In genomic region chr2:223549215-223549614, GRCh38 we compare ENCODE assay signal across 11 cellular contexts. TPM values are rescaled to one million over a fixed set of nuclear protein-coding genes. Genes with fewer than 3 reads are reported as not detected.
A peak's percentile ranks its signal among the peaks of the same experiment; 100 is the strongest.
DNase-seq lines count a peak whose midpoint lies in the region; ATAC-seq and TF ChIP-seq lines count a peak whose summit lies in the region.
"Had no signal": no experiment of that assay in that cellular context is flagged by ENCODE, and none has a peak within 500 bp of the region (broad histone marks: within the 10 kb centered on the region; RNA-seq: fewer than 3 reads in every experiment).

No MANE protein-coding gene starts in this region.

- TF ChIP-seq CTCF in mammary epithelial cell (conservative IDR thresholded peaks at IDR 0.05 in 1 of 2, IDR thresholded peaks at IDR 0.05 in 1 of 2; ENCODE audit: extremely low read depth in 1 of 2, insufficient read depth in 1 of 2, low read depth in 1 of 2, low read length in 2 of 2) (no peak), neural progenitor cell (IDR thresholded peaks at IDR 0.05) (no peak)

- peaks cover 23% of the 10 kb centered on the region for H3K4me1 Mint-ChIP-seq in neural progenitor cell
- no peaks in the 10 kb centered on the region for H3K4me1 Mint-ChIP-seq in activated T-helper 1 cell treated with anti-CD3 and anti-CD28 coated beads, Interleukin-12 subunit alpha, Interleukin-12 subunit beta, Interleukin-2, Interleukin-4 antibody, amounts not matched to agents 30 ng/mL and 10 ng/mL and 1 ng/mL, durations not matched to agents 14 hours and 24 hours and 36 hours (ENCODE audit: low read depth)
- no peaks in the 10 kb centered on the region for H3K4me1 Mint-ChIP-seq in T-helper 17 cell

- in situ Hi-C loops in mammary epithelial cell (cut with MboI; ENCODE audit: low sequenced_read_pairs in 2 of 2), result no loop called here

- BruUV-seq in mammary epithelial cell (replicated peaks; lab: Mats Ljungman, UMichigan), result no TSS peak

- peak; percentile 94 for DNase-seq in DMS 273 (lab: John Stamatoyannopoulos, UW; ENCODE audit: unreplicated experiment)
- DNase-seq in NCI-H2081 (lab: John Stamatoyannopoulos, UW), result peak; percentile 51 to 83
- DNase-seq in mammary epithelial cell, result peak; percentile 97
- DNase-seq in neural progenitor cell (ENCODE audit: low spot score), result no peak
- DNase-seq in activated T-helper 1 cell treated with anti-CD3 and anti-CD28 coated beads, Interleukin-12 subunit alpha, Interleukin-12 subunit beta, Interleukin-2, Interleukin-4 antibody, amounts not matched to agents 30 ng/mL and 10 ng/mL and 1 ng/mL, durations not matched to agents 14 hours and 24 hours and 36 hours (ENCODE audit: low spot score), result no peak
- no peak for DNase-seq in T-helper 17 cell

- dilution Hi-C loops in mammary epithelial cell (cut with HindIII; ENCODE audit: low sequenced_read_pairs), result no loop called here

- peak overlapping the region; percentile 6 for H3K4me3 Mint-ChIP-seq in neural progenitor cell
- no peak overlapping the region for H3K4me3 Mint-ChIP-seq in activated T-helper 1 cell treated with anti-CD3 and anti-CD28 coated beads, Interleukin-12 subunit alpha, Interleukin-12 subunit beta, Interleukin-2, Interleukin-4 antibody, amounts not matched to agents 30 ng/mL and 10 ng/mL and 1 ng/mL, durations not matched to agents 14 hours and 24 hours and 36 hours
- H3K4me3 Mint-ChIP-seq in T-helper 17 cell, result no peak overlapping the region
- H3K4me3 Mint-ChIP-seq: activated naive CD8-positive, alpha-beta T cell had no signal

- CTCF ChIA-PET in mammary epithelial cell (lab: Charles Lee; ENCODE audit: low non-redundant PET), result no interaction called here

- H3K4me1 ChIP-seq in mammary epithelial cell (ENCODE audit: insufficient read depth, low read length) (peaks cover 31% of the 10 kb centered on the region), neural progenitor cell (no peaks in the 10 kb centered on the region)

- H3K27me3 ChIP-seq in mammary epithelial cell (ENCODE audit: insufficient read depth, low read length) (no peaks in the 10 kb centered on the region), neural progenitor cell (no peaks in the 10 kb centered on the region)

- H3K9ac ChIP-seq in mammary epithelial cell (ENCODE audit: insufficient read depth, low read length), result no peak overlapping the region
- H3K9ac ChIP-seq in neural progenitor cell, result no peak overlapping the region

- H3K9me3 ChIP-seq in mammary epithelial cell (replicated peaks; ENCODE audit: insufficient read depth, low read length) (no peaks in the 10 kb centered on the region), neural progenitor cell (ENCODE audit: low read depth) (no peaks in the 10 kb centered on the region), T-helper 17 cell (ENCODE audit: control insufficient read depth, low read length, poor library complexity, severe bottlenecking) (no peaks in the 10 kb centered on the region)
- H3K9me3 ChIP-seq: HAP-1 had no signal

- H4K20me1 ChIP-seq in mammary epithelial cell (ENCODE audit: insufficient read depth, low read length) (no peaks in the 10 kb centered on the region), neural progenitor cell (ENCODE audit: low read depth) (no peaks in the 10 kb centered on the region)

- peak overlapping the region; percentile 74 for H3K4me2 ChIP-seq in mammary epithelial cell (ENCODE audit: insufficient read depth, low read depth, low read length)
- no peak overlapping the region for H3K4me2 ChIP-seq in neural progenitor cell

- peaks cover 2% of the 10 kb centered on the region for H3K9me3 Mint-ChIP-seq in neural progenitor cell
- H3K9me3 Mint-ChIP-seq in activated T-helper 1 cell treated with anti-CD3 and anti-CD28 coated beads, Interleukin-12 subunit alpha, Interleukin-12 subunit beta, Interleukin-2, Interleukin-4 antibody, amounts not matched to agents 30 ng/mL and 10 ng/mL and 1 ng/mL, durations not matched to agents 14 hours and 24 hours and 36 hours, result no peaks in the 10 kb centered on the region

- H3K79me2 ChIP-seq in mammary epithelial cell (ENCODE audit: insufficient read depth, low read length) (no peaks in the 10 kb centered on the region), neural progenitor cell (ENCODE audit: low read depth) (no peaks in the 10 kb centered on the region)

- H3K27ac Mint-ChIP-seq in neural progenitor cell (no peak overlapping the region), T-helper 17 cell (no peak overlapping the region)
- no peak overlapping the region for H3K27ac Mint-ChIP-seq in activated T-helper 1 cell treated with anti-CD3 and anti-CD28 coated beads, Interleukin-12 subunit alpha, Interleukin-12 subunit beta, Interleukin-2, Interleukin-4 antibody, amounts not matched to agents 30 ng/mL and 10 ng/mL and 1 ng/mL, durations not matched to agents 14 hours and 24 hours and 36 hours
- H3K27ac Mint-ChIP-seq: activated naive CD8-positive, alpha-beta T cell had no signal

- no peak for ATAC-seq in T-helper 17 cell
- no peak for ATAC-seq in GM21526 (IDR thresholded peaks at IDR 0.05; ENCODE audit: low FRiP score, unreplicated experiment)
- ATAC-seq in activated CD4-positive, CD25-positive, alpha-beta regulatory T cell treated with anti-CD3 and anti-CD28 coated beads, Interleukin-2, amount 50 U/mL, for 24 hours, result no peak

- H3F3A ChIP-seq in neural progenitor cell (ENCODE audit: low read depth), result no peaks in the 10 kb centered on the region

- WGBS in mammary epithelial cell (ENCODE audit: low coverage, missing lambda C conversion rate), result 2% methylated on average over 8 of the region's 8 CpGs

- H3K36me3 Mint-ChIP-seq in neural progenitor cell, result no peaks in the 10 kb centered on the region
- H3K36me3 Mint-ChIP-seq in activated T-helper 1 cell treated with anti-CD3 and anti-CD28 coated beads, Interleukin-12 subunit alpha, Interleukin-12 subunit beta, Interleukin-2, Interleukin-4 antibody, amounts not matched to agents 30 ng/mL and 10 ng/mL and 1 ng/mL, durations not matched to agents 14 hours and 24 hours and 36 hours (ENCODE audit: low read depth), result no peaks in the 10 kb centered on the region
- no peaks in the 10 kb centered on the region for H3K36me3 Mint-ChIP-seq in T-helper 17 cell (ENCODE audit: low read depth)
- H3K36me3 Mint-ChIP-seq: activated naive CD8-positive, alpha-beta T cell had no signal

- H3K27ac ChIP-seq in mammary epithelial cell (ENCODE audit: insufficient read depth, low read depth, low read length), result peak overlapping the region; percentile 68
- H3K27ac ChIP-seq in neural progenitor cell, result no peak overlapping the region

- H2AFZ ChIP-seq in mammary epithelial cell (ENCODE audit: low read depth, low read length) (no peak overlapping the region), neural progenitor cell (replicated peaks) (no peak overlapping the region)

- H3K36me3 ChIP-seq in mammary epithelial cell (ENCODE audit: insufficient read depth, low read length), result no peaks in the 10 kb centered on the region
- no peaks in the 10 kb centered on the region for H3K36me3 ChIP-seq in neural progenitor cell
- H3K36me3 ChIP-seq: HAP-1 had no signal

- H3K4me3 ChIP-seq in mammary epithelial cell (replicated peaks in 1 of 3; ENCODE audit: insufficient read depth in 1 of 3, low read depth in 2 of 3, low read length in 3 of 3) (no peak overlapping the region), neural progenitor cell (no peak overlapping the region)
- H3K4me3 ChIP-seq: HAP-1 had no signal

- H3K27me3 Mint-ChIP-seq in neural progenitor cell (ENCODE audit: insufficient read depth, low read depth), result peaks cover 4% of the 10 kb centered on the region
- no peaks in the 10 kb centered on the region for H3K27me3 Mint-ChIP-seq in activated T-helper 1 cell treated with anti-CD3 and anti-CD28 coated beads, Interleukin-12 subunit alpha, Interleukin-12 subunit beta, Interleukin-2, Interleukin-4 antibody, amounts not matched to agents 30 ng/mL and 10 ng/mL and 1 ng/mL, durations not matched to agents 14 hours and 24 hours and 36 hours (ENCODE audit: insufficient read depth)
- H3K27me3 Mint-ChIP-seq in T-helper 17 cell, result no peaks in the 10 kb centered on the region

- intact Hi-C loops in mammary epithelial cell (cut with micrococcal nuclease), result no loop called here
- intact Hi-C loops in activated T-helper 1 cell treated with anti-CD3 and anti-CD28 coated beads, Interleukin-12 subunit alpha, Interleukin-12 subunit beta, Interleukin-2, Interleukin-4 antibody, amounts not matched to agents 30 ng/mL and 10 ng/mL and 1 ng/mL, durations not matched to agents 14 hours and 24 hours and 36 hours (cut with micrococcal nuclease), result no loop called here

RNA-seq across cellular contexts. Expression of gene SCG2, which starts 52.9 kb away (rescaled TPM):
- total RNA-seq in mammary epithelial cell (not detected), neural progenitor cell (ENCODE audit: low replicate concordance) (0.04 and 0.25 TPM in 2 replicates), T-helper 17 cell (not detected)
- polyA plus RNA-seq in mammary epithelial cell, result 0.16 TPM
- not detected for polyA minus RNA-seq in mammary epithelial cell
- not detected in 2 replicates for total RNA-seq in activated T-helper 1 cell treated with anti-CD3 and anti-CD28 coated beads, Interleukin-12 subunit alpha, Interleukin-12 subunit beta, Interleukin-2, Interleukin-4 antibody, amounts not matched to agents 30 ng/mL and 10 ng/mL and 1 ng/mL, durations not matched to agents 14 hours and 24 hours and 36 hours
- total RNA-seq: skeletal muscle tissue had no signal

Comparison
In these comparisons a context has a peak if more than half of its experiments do, and no peak if none do; other contexts are left out.
1. DNase-seq: peak in DMS 273 (single experiment), NCI-H2081 (2 of 2) and mammary epithelial cell (single experiment); none in neural progenitor cell (single experiment), activated T-helper 1 cell treated with anti-CD3 and anti-CD28 coated beads, Interleukin-12 subunit alpha, Interleukin-12 subunit beta, Interleukin-2, Interleukin-4 antibody, amounts not matched to agents 30 ng/mL and 10 ng/mL and 1 ng/mL, durations not matched to agents 14 hours and 24 hours and 36 hours (single experiment) and T-helper 17 cell (0 of 3).